ENCODE assay signal across 20 cellular contexts in the genomic region with DNA sequence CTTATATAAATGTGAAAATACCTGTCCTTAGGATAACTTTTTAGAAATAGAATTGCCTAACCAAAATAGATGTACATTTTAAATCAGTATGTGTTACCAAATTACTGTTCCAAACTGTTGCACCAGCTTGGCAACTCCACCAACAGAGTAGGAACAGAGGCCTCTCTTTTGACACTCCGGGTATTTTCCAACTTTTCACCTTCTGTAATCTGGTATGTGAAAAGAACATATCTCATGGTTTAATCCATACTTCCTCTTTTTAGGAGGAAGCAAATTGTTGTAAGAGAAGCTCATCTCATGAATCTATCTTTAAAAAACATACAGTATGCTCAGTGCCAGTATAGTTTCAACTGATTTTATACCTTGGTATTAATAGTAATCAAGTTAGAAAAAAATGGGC. TPM values are rescaled to one million over a fixed set of nuclear protein-coding genes. Genes with fewer than 3 reads are reported as not detected.
DNase-seq lines count a peak whose midpoint lies in the region; ATAC-seq lines count a peak whose summit lies in the region.
"Had no signal": no experiment of that assay in that cellular context is flagged by ENCODE, and none has a peak within 500 bp of the region (broad histone marks: within the 10 kb centered on the region; RNA-seq: fewer than 3 reads in every experiment).

No MANE protein-coding gene starts in this region.

- peaks cover 20% of the 10 kb centered on the region for H3K36me3 Mint-ChIP-seq in stimulated activated naive CD8-positive, alpha-beta T cell treated with anti-CD3 and anti-CD28 coated beads, Interleukin-15, Interleukin-2, amounts not matched to agents 100 ng/mL and 50 ng/mL, for 24 hours (ENCODE audit: low read depth)
- peaks cover 10 to 18% of the 10 kb centered on the region in 2 donors for H3K36me3 Mint-ChIP-seq in naive B cell

- no peak for DNase-seq in stimulated activated naive CD8-positive, alpha-beta T cell treated with anti-CD3 and anti-CD28 coated beads, Interleukin-15, amount 100 ng/mL, for 72 hours
- DNase-seq in SKM-1 treated with dmso at 0.1 percent for 144 hours (lab: John Stamatoyannopoulos, UW; ENCODE audit: unreplicated experiment) = peak; percentile 88
- peak; percentile 15 for DNase-seq in naive B cell
- no peak for DNase-seq in activated CD4-positive, alpha-beta T cell treated with anti-CD3 and anti-CD28 coated beads, Interleukin-2, amount 50 U/mL, for 48 hours
- DNase-seq in activated CD8-positive, alpha-beta memory T cell treated with anti-CD3 and anti-CD28 coated beads, Interleukin-2, amount 50 U/mL, for 48 hours = no peak
- DNase-seq: activated T-cell treated with anti-CD3 and anti-CD28 coated beads, Interleukin-2, amount 50 U/mL, for 1 hour; body of pancreas; DMS79 treated with DMSO at 0.1 percent for 48 hours; HFFc6; left ventricle myocardium inferior; NCI-H1930; NCI-H446 treated with DMSO at 0.1 percent for 48 hours; stimulated activated CD4-positive, alpha-beta T cell treated with anti-CD3 and anti-CD28 coated beads, Interleukin-12 subunit alpha, Interleukin-12 subunit beta, amount 100 ng/mL, for 4 hours had no signal

- H3K9me3 Mint-ChIP-seq in stimulated activated naive CD8-positive, alpha-beta T cell treated with anti-CD3 and anti-CD28 coated beads, Interleukin-15, Interleukin-2, amounts not matched to agents 100 ng/mL and 50 ng/mL, for 24 hours = peaks cover 4% of the 10 kb centered on the region
- H3K9me3 Mint-ChIP-seq in stimulated activated naive CD8-positive, alpha-beta T cell treated with anti-CD3 and anti-CD28 coated beads, Interleukin-15, amount 100 ng/mL, for 72 hours = peaks cover 0 to 5% of the 10 kb centered on the region in 2 donors
- H3K9me3 Mint-ChIP-seq in naive B cell = peaks cover 0 to 3% (median 0%) of the 10 kb centered on the region in 7 donors
- H3K9me3 Mint-ChIP-seq: HFFc6 had no signal

- no peak for ATAC-seq in stimulated activated naive CD8-positive, alpha-beta T cell treated with anti-CD3 and anti-CD28 coated beads, Interleukin-15, amount 100 ng/mL, for 72 hours
- ATAC-seq in naive B cell (ENCODE audit: low read depth in 2 of 2) (peak; percentile 71 to 80), HG03442 (IDR thresholded peaks at IDR 0.05; ENCODE audit: unreplicated experiment) (no peak), GM19455 (IDR thresholded peaks at IDR 0.05; ENCODE audit: unreplicated experiment) (no peak)
- ATAC-seq: A549; activated naive CD4-positive, alpha-beta T cell treated with anti-CD3 and anti-CD28 coated beads, Interleukin-2, amount 50 U/mL, for 72 hours; body of pancreas; foreskin keratinocyte; SK-N-SH treated with all-trans-retinoic acid at 6 μM for 48 hours had no signal

- H3K27ac Mint-ChIP-seq in stimulated activated naive CD8-positive, alpha-beta T cell treated with anti-CD3 and anti-CD28 coated beads, Interleukin-15, Interleukin-2, amounts not matched to agents 100 ng/mL and 50 ng/mL, for 24 hours = peak overlapping the region; percentile 19
- no peak overlapping the region for H3K27ac Mint-ChIP-seq in stimulated activated naive CD8-positive, alpha-beta T cell treated with anti-CD3 and anti-CD28 coated beads, Interleukin-15, amount 100 ng/mL, for 72 hours
- H3K27ac Mint-ChIP-seq in naive B cell = peak overlapping the region in 5 of 6 donors; percentile 29 to 78 (median 58)
- H3K27ac Mint-ChIP-seq: activated naive CD4-positive, alpha-beta T cell treated with anti-CD3 and anti-CD28 coated beads, Interleukin-2, amount 50 U/mL, for 72 hours; HFFc6 had no signal

- H3K4me3 Mint-ChIP-seq in stimulated activated naive CD8-positive, alpha-beta T cell treated with anti-CD3 and anti-CD28 coated beads, Interleukin-15, Interleukin-2, amounts not matched to agents 100 ng/mL and 50 ng/mL, for 24 hours = no peak overlapping the region
- no peak overlapping the region for H3K4me3 Mint-ChIP-seq in stimulated activated naive CD8-positive, alpha-beta T cell treated with anti-CD3 and anti-CD28 coated beads, Interleukin-15, amount 100 ng/mL, for 72 hours
- peak overlapping the region in 3 of 8 donors; percentile 6 to 40 (median 22) for H3K4me3 Mint-ChIP-seq in naive B cell
- H3K4me3 Mint-ChIP-seq: HFFc6 had no signal

- H3K27me3 Mint-ChIP-seq in stimulated activated naive CD8-positive, alpha-beta T cell treated with anti-CD3 and anti-CD28 coated beads, Interleukin-15, Interleukin-2, amounts not matched to agents 100 ng/mL and 50 ng/mL, for 24 hours = no peaks in the 10 kb centered on the region
- no peaks in the 10 kb centered on the region for H3K27me3 Mint-ChIP-seq in stimulated activated naive CD8-positive, alpha-beta T cell treated with anti-CD3 and anti-CD28 coated beads, Interleukin-15, amount 100 ng/mL, for 72 hours
- H3K27me3 Mint-ChIP-seq in naive B cell = no peaks in the 10 kb centered on the region

- H3K4me1 Mint-ChIP-seq in stimulated activated naive CD8-positive, alpha-beta T cell treated with anti-CD3 and anti-CD28 coated beads, Interleukin-15, Interleukin-2, amounts not matched to agents 100 ng/mL and 50 ng/mL, for 24 hours (ENCODE audit: low read depth) = peaks cover 45% of the 10 kb centered on the region
- no peaks in the 10 kb centered on the region for H3K4me1 Mint-ChIP-seq in stimulated activated naive CD8-positive, alpha-beta T cell treated with anti-CD3 and anti-CD28 coated beads, Interleukin-15, amount 100 ng/mL, for 72 hours
- peaks cover 27 to 36% (median 34%) of the 10 kb centered on the region in 3 donors for H3K4me1 Mint-ChIP-seq in naive B cell

RNA-seq across cellular contexts. Expression of gene RNF144B, which starts 24.9 kb away (rescaled TPM):
- 10 to 100 TPM in 2 of 6 donors, 1 to 10 TPM in 4; 3.4 to 17.4 (median 8.9) TPM for polyA plus RNA-seq in naive B cell (ENCODE audit: low read depth in 6 of 6)

Comparison
In these comparisons a context has a peak if more than half of its experiments do, and no peak if none do; other contexts are left out.
1. H3K27ac Mint-ChIP-seq: peak in stimulated activated naive CD8-positive, alpha-beta T cell treated with anti-CD3 and anti-CD28 coated beads, Interleukin-15, Interleukin-2, amounts not matched to agents 100 ng/mL and 50 ng/mL, for 24 hours (single experiment) and naive B cell (5 of 6); none in stimulated activated naive CD8-positive, alpha-beta T cell treated with anti-CD3 and anti-CD28 coated beads, Interleukin-15, amount 100 ng/mL, for 72 hours (0 of 2).
2. ATAC-seq: peak in naive B cell (2 of 2); none in stimulated activated naive CD8-positive, alpha-beta T cell treated with anti-CD3 and anti-CD28 coated beads, Interleukin-15, amount 100 ng/mL, for 72 hours (single experiment), HG03442 (single experiment) and GM19455 (single experiment).
3. DNase-seq: peak in SKM-1 treated with dmso at 0.1 percent for 144 hours (single experiment) and naive B cell (single experiment); none in stimulated activated naive CD8-positive, alpha-beta T cell treated with anti-CD3 and anti-CD28 coated beads, Interleukin-15, amount 100 ng/mL, for 72 hours (0 of 2), activated CD4-positive, alpha-beta T cell treated with anti-CD3 and anti-CD28 coated beads, Interleukin-2, amount 50 U/mL, for 48 hours (0 of 2) and activated CD8-positive, alpha-beta memory T cell treated with anti-CD3 and anti-CD28 coated beads, Interleukin-2, amount 50 U/mL, for 48 hours (single experiment).